In genomic region chr4:147933316-147933715, GRCh38 we compare ENCODE assay signal across 9 cellular contexts.
DNase-seq lines count a peak whose midpoint lies in the region; ATAC-seq and TF ChIP-seq lines count a peak whose summit lies in the region.
"Had no signal": no experiment of that assay in that cellular context is flagged by ENCODE, and none has a peak within 500 bp of the region (broad histone marks: within the 10 kb centered on the region; RNA-seq: fewer than 3 reads in every experiment).

No MANE protein-coding gene starts in this region.

- 73% methylated on average over 4 of the region's 4 CpGs; no CpG with 5 or more reads in 1 of the 2 donors for WGBS in transverse colon (ENCODE audit: low coverage in 1 of 2), 2 donors

- no peaks in the 10 kb centered on the region for H3K9me3 Mint-ChIP-seq in activated CD8-positive, alpha-beta memory T cell treated with anti-CD3 and anti-CD28 coated beads, Interleukin-2, amount 10 ng/mL, durations not matched to agents 7 days and 5 days (ENCODE audit: low read depth)
- H3K9me3 Mint-ChIP-seq in chondrocyte (ENCODE audit: low read depth), result no peaks in the 10 kb centered on the region

- H3K27ac Mint-ChIP-seq in activated CD8-positive, alpha-beta memory T cell treated with anti-CD3 and anti-CD28 coated beads, Interleukin-2, amount 10 ng/mL, durations not matched to agents 7 days and 5 days, result no peak overlapping the region
- no peak overlapping the region for H3K27ac Mint-ChIP-seq in chondrocyte (ENCODE audit: unreplicated experiment)

- peak; percentile 39 for ATAC-seq in activated CD8-positive, alpha-beta memory T cell treated with anti-CD3 and anti-CD28 coated beads, Interleukin-2, amount 10 ng/mL, durations not matched to agents 7 days and 5 days
- peak; percentile 27 to 69 for ATAC-seq in left cardiac atrium

- no peaks in the 10 kb centered on the region for H3K4me1 ChIP-seq in transverse colon
- H3K4me1 ChIP-seq: tibial nerve had no signal

- TF ChIP-seq CTCF in transverse colon (IDR thresholded peaks at IDR 0.05) (peak in 3 of 5 experiments; percentile 6 to 27 (median 25)), chondrocyte (IDR thresholded peaks at IDR 0.05) (no peak)

- CTCF ChIA-PET in activated CD8-positive, alpha-beta memory T cell treated with anti-CD3 and anti-CD28 coated beads, Interleukin-2, amount 10 ng/mL, durations not matched to agents 7 days and 5 days (lab: Charles Lee), result interaction anchor here (1.1 to 2.0 kb wide), 2 partner anchors 10 to 119 kb away, joined by 4 read pairs; no protein-coding TSS in a partner anchor

- H3K4me3 Mint-ChIP-seq in activated CD8-positive, alpha-beta memory T cell treated with anti-CD3 and anti-CD28 coated beads, Interleukin-2, amount 10 ng/mL, durations not matched to agents 7 days and 5 days, result no peak overlapping the region
- no peak overlapping the region for H3K4me3 Mint-ChIP-seq in chondrocyte (ENCODE audit: unreplicated experiment)

- no peaks in the 10 kb centered on the region for H3K27me3 Mint-ChIP-seq in activated CD8-positive, alpha-beta memory T cell treated with anti-CD3 and anti-CD28 coated beads, Interleukin-2, amount 10 ng/mL, durations not matched to agents 7 days and 5 days
- no peaks in the 10 kb centered on the region for H3K27me3 Mint-ChIP-seq in chondrocyte (ENCODE audit: low read depth)

- peaks cover 7% of the 10 kb centered on the region for H3K36me3 Mint-ChIP-seq in activated CD8-positive, alpha-beta memory T cell treated with anti-CD3 and anti-CD28 coated beads, Interleukin-2, amount 10 ng/mL, durations not matched to agents 7 days and 5 days
- H3K36me3 Mint-ChIP-seq in chondrocyte (ENCODE audit: low read depth), result peaks cover 31% of the 10 kb centered on the region

- intact Hi-C loops in left cardiac atrium (cut with DNase I), result no loop called here
- intact Hi-C loops in transverse colon (cut with DNase I; ENCODE audit: low total_unique reads), result no loop called here

- in situ Hi-C loops in transverse colon (cut with MboI; ENCODE audit: low pct_ligation_motif_present in 1 of 4, low pct_unique_long_range_greater_than_20kb in 1 of 4, low sequenced_read_pairs in 3 of 4), result no loop called here

- no peak for DNase-seq in activated CD8-positive, alpha-beta memory T cell treated with anti-CD3 and anti-CD28 coated beads, Interleukin-2, amount 10 ng/mL, durations not matched to agents 7 days and 5 days
- DNase-seq in activated CD8-positive, alpha-beta memory T cell treated with anti-CD3 and anti-CD28 coated beads, Interleukin-2, amount 50 U/mL, for 48 hours, result no peak
- DNase-seq in UCSD-AML1 (lab: John Stamatoyannopoulos, UW; ENCODE audit: unreplicated experiment), result peak; percentile 13
- DNase-seq in left cardiac atrium, result no peak
- peak; percentile 11 for DNase-seq in transverse colon
- no peak for DNase-seq in activated CD4-positive, alpha-beta T cell treated with anti-CD3 and anti-CD28 coated beads, Interleukin-2, amount 50 U/mL, for 4 hours
- DNase-seq in NCI-H1048 (lab: John Stamatoyannopoulos, UW), result no peak
- DNase-seq in chondrocyte (ENCODE audit: low spot score), result no peak

- H3K36me3 ChIP-seq in transverse colon, result no peaks in the 10 kb centered on the region

- H3K4me1 Mint-ChIP-seq in activated CD8-positive, alpha-beta memory T cell treated with anti-CD3 and anti-CD28 coated beads, Interleukin-2, amount 10 ng/mL, durations not matched to agents 7 days and 5 days, result no peaks in the 10 kb centered on the region
- H3K4me1 Mint-ChIP-seq in chondrocyte (ENCODE audit: low read depth), result peaks cover 4% of the 10 kb centered on the region

- no peak overlapping the region for H3K4me3 ChIP-seq in transverse colon
- H3K4me3 ChIP-seq: tibial nerve had no signal

- TF ChIP-seq EP300 in transverse colon (IDR thresholded peaks at IDR 0.05; ENCODE audit: low read depth), result no peak

- no peak overlapping the region for H3K27ac ChIP-seq in transverse colon
- H3K27ac ChIP-seq: tibial nerve had no signal

- no peak for TF ChIP-seq POLR2A in transverse colon (IDR thresholded peaks at IDR 0.05)

- no peaks in the 10 kb centered on the region for H3K27me3 ChIP-seq in transverse colon
- H3K27me3 ChIP-seq: tibial nerve had no signal

- no peaks in the 10 kb centered on the region for H3K9me3 ChIP-seq in transverse colon
- H3K9me3 ChIP-seq: tibial nerve had no signal

Comparison
In these comparisons a context has a peak if more than half of its experiments do, and no peak if none do; other contexts are left out.
1. DNase-seq: peak in UCSD-AML1 (single experiment) and transverse colon (single experiment); none in activated CD8-positive, alpha-beta memory T cell treated with anti-CD3 and anti-CD28 coated beads, Interleukin-2, amount 10 ng/mL, durations not matched to agents 7 days and 5 days (single experiment), activated CD8-positive, alpha-beta memory T cell treated with anti-CD3 and anti-CD28 coated beads, Interleukin-2, amount 50 U/mL, for 48 hours (single experiment), left cardiac atrium (single experiment), activated CD4-positive, alpha-beta T cell treated with anti-CD3 and anti-CD28 coated beads, Interleukin-2, amount 50 U/mL, for 4 hours (0 of 2), NCI-H1048 (single experiment) and chondrocyte (single experiment).